ENCODE assay signal across 14 cellular contexts in the genomic region with DNA sequence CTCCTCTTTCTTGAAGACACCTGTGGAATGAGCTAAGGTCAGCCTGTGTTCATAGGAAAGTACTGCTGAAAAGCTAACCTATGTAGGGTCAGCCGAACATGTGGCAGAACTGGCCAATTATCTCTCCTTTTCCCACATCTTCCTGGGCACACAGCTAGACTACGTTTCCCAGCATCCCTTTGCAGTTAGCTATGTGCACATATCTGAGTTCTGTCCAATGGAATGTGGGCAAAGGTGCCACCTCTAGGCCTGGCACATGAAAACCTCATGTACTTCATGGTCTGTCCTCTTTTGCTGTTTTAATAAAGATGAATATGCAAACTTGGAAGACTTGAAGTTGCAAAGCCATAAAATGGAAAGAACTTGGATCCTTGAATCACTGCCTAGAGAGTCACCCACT.
DNase-seq lines count a peak whose midpoint lies in the region; ATAC-seq, FAIRE-seq and TF ChIP-seq lines count a peak whose summit lies in the region.
"Had no signal": no experiment of that assay in that cellular context is flagged by ENCODE, and none has a peak within 500 bp of the region (broad histone marks: within the 10 kb centered on the region; RNA-seq: fewer than 3 reads in every experiment).

No MANE protein-coding gene starts in this region.

- H3K4me3 ChIP-seq in upper lobe of right lung: no peak overlapping the region

- H3K27ac ChIP-seq in upper lobe of right lung: no peak overlapping the region

- H3K27ac Mint-ChIP-seq in stimulated activated effector memory CD8-positive, alpha-beta T cell treated with anti-CD3 and anti-CD28 coated beads, Interleukin-12 subunit alpha, Interleukin-12 subunit beta, amount 100 ng/mL, for 72 hours: no peak overlapping the region
- H3K27ac Mint-ChIP-seq: activated CD4-positive, alpha-beta memory T cell treated with anti-CD3 and anti-CD28 coated beads for 36 hours; activated T-helper 2 cell treated with anti-CD3 and anti-CD28 coated beads, Interferon-gamma antibody, Interleukin-2, Interleukin-4, amounts not matched to agents 10 μg/mL and 5 μg/mL and 100 μg/mL, durations not matched to agents 14 hours and 24 hours and 36 hours; natural killer cell; T-helper 2 cell treated with Interferon-gamma antibody and Interleukin-4, amounts not matched to agents 5 μg/mL and 100 μg/mL, for 36 hours had no signal

- H3K36me3 Mint-ChIP-seq in stimulated activated effector memory CD8-positive, alpha-beta T cell treated with anti-CD3 and anti-CD28 coated beads, Interleukin-12 subunit alpha, Interleukin-12 subunit beta, amount 100 ng/mL, for 72 hours: no peaks in the 10 kb centered on the region
- H3K36me3 Mint-ChIP-seq: activated CD4-positive, alpha-beta memory T cell treated with anti-CD3 and anti-CD28 coated beads for 36 hours; natural killer cell had no signal

- no peaks in the 10 kb centered on the region for H3K36me3 ChIP-seq in upper lobe of right lung

- H3K9me3 ChIP-seq in upper lobe of right lung: no peaks in the 10 kb centered on the region

- H3K9me3 Mint-ChIP-seq in stimulated activated effector memory CD8-positive, alpha-beta T cell treated with anti-CD3 and anti-CD28 coated beads, Interleukin-12 subunit alpha, Interleukin-12 subunit beta, amount 100 ng/mL, for 72 hours: peaks cover 3% of the 10 kb centered on the region
- H3K9me3 Mint-ChIP-seq: activated CD4-positive, alpha-beta memory T cell treated with anti-CD3 and anti-CD28 coated beads for 36 hours; activated T-helper 2 cell treated with anti-CD3 and anti-CD28 coated beads, Interferon-gamma antibody, Interleukin-2, Interleukin-4, amounts not matched to agents 10 μg/mL and 5 μg/mL and 100 μg/mL, durations not matched to agents 14 hours and 24 hours and 36 hours; natural killer cell; T-helper 2 cell treated with Interferon-gamma antibody and Interleukin-4, amounts not matched to agents 5 μg/mL and 100 μg/mL, for 36 hours had no signal

- H3K4me1 Mint-ChIP-seq in stimulated activated effector memory CD8-positive, alpha-beta T cell treated with anti-CD3 and anti-CD28 coated beads, Interleukin-12 subunit alpha, Interleukin-12 subunit beta, amount 100 ng/mL, for 72 hours: no peaks in the 10 kb centered on the region

- ATAC-seq in upper lobe of right lung: peak; percentile 24
- no peak for ATAC-seq in stimulated activated effector memory CD8-positive, alpha-beta T cell treated with anti-CD3 and anti-CD28 coated beads, Interleukin-12 subunit alpha, Interleukin-12 subunit beta, amount 100 ng/mL, for 72 hours

- H3K27me3 ChIP-seq in upper lobe of right lung: no peaks in the 10 kb centered on the region

- H3K4me3 Mint-ChIP-seq in stimulated activated effector memory CD8-positive, alpha-beta T cell treated with anti-CD3 and anti-CD28 coated beads, Interleukin-12 subunit alpha, Interleukin-12 subunit beta, amount 100 ng/mL, for 72 hours: no peak overlapping the region
- H3K4me3 Mint-ChIP-seq: activated CD4-positive, alpha-beta memory T cell treated with anti-CD3 and anti-CD28 coated beads for 36 hours; natural killer cell; T-helper 2 cell treated with Interferon-gamma antibody and Interleukin-4, amounts not matched to agents 5 μg/mL and 100 μg/mL, for 36 hours had no signal

- peak; percentile 23 for DNase-seq in H4 (ENCODE audit: low spot score)
- DNase-seq in RCC 7860 (ENCODE audit: low spot score): peak; percentile 26
- DNase-seq in iPS-NIHi7 (ENCODE audit: extremely low spot score): peak; percentile 42
- DNase-seq in upper lobe of right lung: no peak
- DNase-seq in stimulated activated effector memory CD8-positive, alpha-beta T cell treated with anti-CD3 and anti-CD28 coated beads, Interleukin-12 subunit alpha, Interleukin-12 subunit beta, amount 100 ng/mL, for 72 hours (ENCODE audit: low spot score in 2 of 2): no peak
- DNase-seq in SKM-1 treated with dmso at 0.1 percent for 144 hours (lab: John Stamatoyannopoulos, UW; ENCODE audit: unreplicated experiment): no peak
- DNase-seq in central memory CD4-positive, alpha-beta T cell: no peak
- DNase-seq: natural killer cell; NCI-H1417 treated with DMSO at 0.1 percent for 48 hours; right cardiac atrium; stimulated activated naive CD4-positive, alpha-beta T cell treated with Interleukin-2 at 50 U/mL for 16 hours had no signal

- intact Hi-C loops in upper lobe of right lung (cut with DNase I): no loop called here

- no peaks in the 10 kb centered on the region for H3K4me1 ChIP-seq in upper lobe of right lung

- no peak for TF ChIP-seq CTCF in upper lobe of right lung (IDR thresholded peaks at IDR 0.05)

- no peak for FAIRE-seq in RCC 7860 (lab: Jason Lieb, UNC)

Comparison
In these comparisons a context has a peak if more than half of its experiments do, and no peak if none do; other contexts are left out.
1. DNase-seq: peak in H4 (single experiment), RCC 7860 (single experiment) and iPS-NIHi7 (single experiment); none in upper lobe of right lung (single experiment), stimulated activated effector memory CD8-positive, alpha-beta T cell treated with anti-CD3 and anti-CD28 coated beads, Interleukin-12 subunit alpha, Interleukin-12 subunit beta, amount 100 ng/mL, for 72 hours (0 of 2), SKM-1 treated with dmso at 0.1 percent for 144 hours (single experiment) and central memory CD4-positive, alpha-beta T cell (single experiment).